ENCODE assay signal across 24 cellular contexts in the genomic region with DNA sequence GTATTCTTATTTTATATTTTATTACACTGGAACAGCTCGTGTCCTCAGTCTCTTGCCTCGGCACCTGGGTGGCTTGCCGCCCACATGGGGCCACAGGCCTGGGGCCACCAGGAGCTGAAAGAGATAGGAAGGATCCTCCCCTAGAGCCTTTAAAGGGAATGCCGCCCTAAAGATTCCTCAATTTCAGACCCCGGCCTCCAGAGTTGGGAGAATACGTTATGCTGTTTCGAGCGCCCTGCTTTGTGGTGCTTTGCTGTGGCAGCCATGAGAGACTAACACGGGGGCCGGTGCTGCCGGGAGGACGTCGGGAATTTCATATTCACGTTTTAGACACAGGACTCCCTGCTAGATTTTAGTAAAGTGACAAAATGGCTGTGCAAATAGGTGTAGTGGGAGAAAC.
"Had no signal": no experiment of that assay in that cellular context is flagged by ENCODE, and none has a peak within 500 bp of the region (broad histone marks: within the 10 kb centered on the region; RNA-seq: fewer than 3 reads in every experiment).

No MANE protein-coding gene starts in this region.

- H3K4me3 ChIP-seq: esophagus muscularis mucosa, gastrocnemius medialis had no signal

- ATAC-seq: activated CD4-positive, CD25-positive, alpha-beta regulatory T cell treated with anti-CD3 and anti-CD28 coated beads, Interleukin-2, amount 50 U/mL, for 24 hours; activated T-cell treated with anti-CD3 and anti-CD28 coated beads, Interleukin-2, amount 50 U/mL, for 72 hours; effector memory CD8-positive, alpha-beta T cell; foreskin keratinocyte; gastrocnemius medialis; T-helper 17 cell had no signal

- H3K9me3 Mint-ChIP-seq: activated B cell treated with CpG ODN at 0.5 μM for 24 hours; activated T-cell treated with anti-CD3 and anti-CD28 coated beads, Interleukin-2, amount 50 U/mL, for 24 hours; activated T-cell treated with anti-CD3 and anti-CD28 coated beads, Interleukin-2, amount 50 U/mL, for 72 hours; central memory CD8-positive, alpha-beta T cell; effector memory CD8-positive, alpha-beta T cell; T-helper 2 cell treated with Interferon-gamma antibody and Interleukin-4, amounts not matched to agents 5 μg/mL and 100 μg/mL, for 36 hours had no signal

- H3K9me3 ChIP-seq: esophagus muscularis mucosa, gastrocnemius medialis had no signal

- H3K4me3 Mint-ChIP-seq: activated B cell treated with CpG ODN at 0.5 μM for 24 hours; activated naive CD8-positive, alpha-beta T cell; activated T-cell treated with anti-CD3 and anti-CD28 coated beads, Interleukin-2, amount 50 U/mL, for 24 hours; activated T-cell treated with anti-CD3 and anti-CD28 coated beads, Interleukin-2, amount 50 U/mL, for 72 hours; central memory CD8-positive, alpha-beta T cell; effector memory CD8-positive, alpha-beta T cell; T-helper 17 cell; T-helper 2 cell treated with Interferon-gamma antibody and Interleukin-4, amounts not matched to agents 5 μg/mL and 100 μg/mL, for 36 hours had no signal

- H3K27me3 ChIP-seq: brain microvascular endothelial cell, esophagus muscularis mucosa, foreskin keratinocyte, gastrocnemius medialis had no signal

- H3K27ac Mint-ChIP-seq: activated B cell treated with CpG ODN at 0.5 μM for 24 hours; activated naive CD8-positive, alpha-beta T cell; activated T-cell treated with anti-CD3 and anti-CD28 coated beads, Interleukin-2, amount 50 U/mL, for 24 hours; activated T-cell treated with anti-CD3 and anti-CD28 coated beads, Interleukin-2, amount 50 U/mL, for 72 hours had no signal

- H3K27ac ChIP-seq: brain microvascular endothelial cell, foreskin keratinocyte, gastrocnemius medialis, WERI-Rb-1 had no signal

- H3K27me3 Mint-ChIP-seq: activated B cell treated with CpG ODN at 0.5 μM for 24 hours; activated naive CD8-positive, alpha-beta T cell; activated T-cell treated with anti-CD3 and anti-CD28 coated beads, Interleukin-2, amount 50 U/mL, for 24 hours; central memory CD8-positive, alpha-beta T cell; effector memory CD8-positive, alpha-beta T cell; T-helper 17 cell had no signal

- H3K4me1 ChIP-seq: foreskin keratinocyte had no signal

- DNase-seq: activated B cell treated with CpG ODN at 0.5 μM for 24 hours; activated CD4-positive, alpha-beta T cell treated with anti-CD3 and anti-CD28 coated beads, Interleukin-2, amount 50 U/mL, for 1 hour; activated CD8-positive, alpha-beta memory T cell treated with anti-CD3 and anti-CD28 coated beads, Interleukin-2, amount 50 U/mL, for 48 hours; activated gamma-delta T cell treated with Interleukin-2 at 50 U/mL for 16 hours; activated naive CD4-positive, alpha-beta T cell treated with anti-CD3 and anti-CD28 coated beads, Interleukin-2, amount 50 U/mL, for 16 hours; activated T-cell treated with anti-CD3 and anti-CD28 coated beads for 4 hours; activated T-cell treated with anti-CD3 and anti-CD28 coated beads, Interleukin-2, amount 50 U/mL, for 24 hours; amniotic stem cell; cortex of kidney; effector CD4-positive, alpha-beta T cell; effector memory CD8-positive, alpha-beta T cell; erythroblast; foreskin keratinocyte; T-helper 1 cell; T-helper 17 cell had no signal
